Comparison of ENCODE assay signal across 8 cellular contexts in the genomic region with DNA sequence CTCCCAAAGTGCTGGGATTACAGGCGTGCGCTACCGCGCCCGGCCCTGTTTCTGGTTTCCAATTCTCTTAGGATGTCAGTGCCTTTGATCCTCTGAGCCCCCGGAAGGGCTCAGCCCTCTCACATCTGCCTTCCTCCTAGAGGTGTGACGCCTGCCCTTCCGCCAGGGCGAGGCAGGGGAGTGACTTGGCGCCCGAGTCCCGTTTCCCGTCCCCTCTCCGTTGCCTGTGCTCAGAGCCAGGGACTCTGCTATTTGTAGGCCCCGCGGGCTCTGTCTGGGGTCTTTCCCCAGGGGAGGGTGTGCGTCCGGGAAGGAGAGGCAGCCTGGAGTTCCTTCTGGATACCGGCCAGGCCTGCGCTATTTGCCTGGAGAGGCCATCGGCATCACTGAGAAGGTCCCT.
DNase-seq lines count a peak whose midpoint lies in the region; ATAC-seq lines count a peak whose summit lies in the region.

No MANE protein-coding gene starts in this region.

- H3K4me3 ChIP-seq in right cardiac atrium (ENCODE audit: low read length) (peak overlapping the region; percentile 7), Karpas-422 (ENCODE audit: low read length) (no peak overlapping the region)

- peak overlapping the region; percentile 79 for H3K27ac ChIP-seq in right cardiac atrium (ENCODE audit: low read length)
- H3K27ac ChIP-seq in Karpas-422 (ENCODE audit: low read length), result no peak overlapping the region

- peaks cover 11% of the 10 kb centered on the region for H3K9me3 Mint-ChIP-seq in activated T-helper 1 cell treated with anti-CD3 and anti-CD28 coated beads, Interleukin-12 subunit alpha, Interleukin-12 subunit beta, Interleukin-2, Interleukin-4 antibody, amounts not matched to agents 30 ng/mL and 10 ng/mL and 1 ng/mL, durations not matched to agents 14 hours and 24 hours and 36 hours

- H3K36me3 ChIP-seq in Karpas-422 (ENCODE audit: insufficient read depth, low read length), result no peaks in the 10 kb centered on the region

- peaks cover 5% of the 10 kb centered on the region for H3K4me1 ChIP-seq in right cardiac atrium (ENCODE audit: control insufficient read depth, insufficient read depth, low read length)
- no peaks in the 10 kb centered on the region for H3K4me1 ChIP-seq in Karpas-422 (ENCODE audit: low read length)

- H3K9me3 ChIP-seq in right cardiac atrium (ENCODE audit: control insufficient read depth, low read length), result no peaks in the 10 kb centered on the region
- 0 out of 2 replicates have a peak, but pooled peaks cover 4% of the 10 kb centered on the region for H3K9me3 ChIP-seq in Karpas-422 (ENCODE audit: low read length)

- intact Hi-C loops in activated T-helper 1 cell treated with anti-CD3 and anti-CD28 coated beads, Interleukin-12 subunit alpha, Interleukin-12 subunit beta, Interleukin-2, Interleukin-4 antibody, amounts not matched to agents 30 ng/mL and 10 ng/mL and 1 ng/mL, durations not matched to agents 14 hours and 24 hours and 36 hours (cut with micrococcal nuclease), result no loop called here
- intact Hi-C loops in right cardiac atrium (cut with DNase I), result no loop called here

- 36% methylated on average over 21 of the region's 21 CpGs for WGBS in right cardiac atrium

- peaks cover 38% of the 10 kb centered on the region for H3K4me1 Mint-ChIP-seq in activated T-helper 1 cell treated with anti-CD3 and anti-CD28 coated beads, Interleukin-12 subunit alpha, Interleukin-12 subunit beta, Interleukin-2, Interleukin-4 antibody, amounts not matched to agents 30 ng/mL and 10 ng/mL and 1 ng/mL, durations not matched to agents 14 hours and 24 hours and 36 hours (ENCODE audit: low read depth)

- DNase-seq in activated T-cell treated with anti-CD3 and anti-CD28 coated beads for 1 hour (ENCODE audit: low read depth) (peak; percentile 42), activated T-cell treated with anti-CD3 and anti-CD28 coated beads for 4 hours (no peak), right cardiac atrium (peak; percentile 89 to 95 (median 93)), COLO668 (lab: John Stamatoyannopoulos, UW; ENCODE audit: unreplicated experiment) (no peak), Karpas-422 (no peak)
- DNase-seq in activated T-helper 1 cell treated with anti-CD3 and anti-CD28 coated beads, Interleukin-12 subunit alpha, Interleukin-12 subunit beta, Interleukin-2, Interleukin-4 antibody, amounts not matched to agents 30 ng/mL and 10 ng/mL and 1 ng/mL, durations not matched to agents 14 hours and 24 hours and 36 hours (ENCODE audit: low spot score), result peak; percentile 24
- DNase-seq in stimulated activated naive CD4-positive, alpha-beta T cell treated with Interleukin-2 at 50 U/mL for 16 hours (lab: John Stamatoyannopoulos, UW), result peak; percentile 12

- peak; percentile 86 to 94 for ATAC-seq in right cardiac atrium
- ATAC-seq in GM21515 (IDR thresholded peaks at IDR 0.05; ENCODE audit: unreplicated experiment), result no peak

- H3K27me3 ChIP-seq in right cardiac atrium (ENCODE audit: control insufficient read depth, insufficient read depth) (no peaks in the 10 kb centered on the region), Karpas-422 (ENCODE audit: low read length) (no peaks in the 10 kb centered on the region)

- H3K9ac ChIP-seq in Karpas-422 (ENCODE audit: low read length), result no peak overlapping the region

- H3K9me2 ChIP-seq in Karpas-422 (replicated peaks; ENCODE audit: insufficient read depth, low read length), result no peaks in the 10 kb centered on the region

- H3K4me3 Mint-ChIP-seq in activated T-helper 1 cell treated with anti-CD3 and anti-CD28 coated beads, Interleukin-12 subunit alpha, Interleukin-12 subunit beta, Interleukin-2, Interleukin-4 antibody, amounts not matched to agents 30 ng/mL and 10 ng/mL and 1 ng/mL, durations not matched to agents 14 hours and 24 hours and 36 hours, result peak overlapping the region; percentile 69

- peak overlapping the region; percentile 66 for H3K27ac Mint-ChIP-seq in activated T-helper 1 cell treated with anti-CD3 and anti-CD28 coated beads, Interleukin-12 subunit alpha, Interleukin-12 subunit beta, Interleukin-2, Interleukin-4 antibody, amounts not matched to agents 30 ng/mL and 10 ng/mL and 1 ng/mL, durations not matched to agents 14 hours and 24 hours and 36 hours

- H2AFZ ChIP-seq in Karpas-422 (ENCODE audit: low read length), result no peak overlapping the region

- no peaks in the 10 kb centered on the region for H3K79me2 ChIP-seq in Karpas-422 (ENCODE audit: low read length)

- H3K4me2 ChIP-seq in Karpas-422 (ENCODE audit: low read depth, low read length, poor library complexity, severe bottlenecking), result no peak overlapping the region

- peaks cover 3% of the 10 kb centered on the region for H3K36me3 Mint-ChIP-seq in activated T-helper 1 cell treated with anti-CD3 and anti-CD28 coated beads, Interleukin-12 subunit alpha, Interleukin-12 subunit beta, Interleukin-2, Interleukin-4 antibody, amounts not matched to agents 30 ng/mL and 10 ng/mL and 1 ng/mL, durations not matched to agents 14 hours and 24 hours and 36 hours (ENCODE audit: low read depth)

- peaks cover 4% of the 10 kb centered on the region for H3K27me3 Mint-ChIP-seq in activated T-helper 1 cell treated with anti-CD3 and anti-CD28 coated beads, Interleukin-12 subunit alpha, Interleukin-12 subunit beta, Interleukin-2, Interleukin-4 antibody, amounts not matched to agents 30 ng/mL and 10 ng/mL and 1 ng/mL, durations not matched to agents 14 hours and 24 hours and 36 hours (ENCODE audit: insufficient read depth)

- H4K20me1 ChIP-seq in Karpas-422 (ENCODE audit: insufficient read depth, low read depth, low read length), result no peaks in the 10 kb centered on the region

Comparison
In these comparisons a context has a peak if more than half of its experiments do, and no peak if none do; other contexts are left out.
1. DNase-seq: peak in activated T-cell treated with anti-CD3 and anti-CD28 coated beads for 1 hour (single experiment), activated T-helper 1 cell treated with anti-CD3 and anti-CD28 coated beads, Interleukin-12 subunit alpha, Interleukin-12 subunit beta, Interleukin-2, Interleukin-4 antibody, amounts not matched to agents 30 ng/mL and 10 ng/mL and 1 ng/mL, durations not matched to agents 14 hours and 24 hours and 36 hours (single experiment), right cardiac atrium (3 of 3) and stimulated activated naive CD4-positive, alpha-beta T cell treated with Interleukin-2 at 50 U/mL for 16 hours (single experiment); none in activated T-cell treated with anti-CD3 and anti-CD28 coated beads for 4 hours (single experiment), COLO668 (single experiment) and Karpas-422 (single experiment).